ENCODE assay signal across 21 cellular contexts in genomic region chr13:101140087-101140770, GRCh38.
A peak's percentile ranks its signal among the peaks of the same experiment; 100 is the strongest.
DNase-seq lines count a peak whose midpoint lies in the region; FAIRE-seq and TF ChIP-seq lines count a peak whose summit lies in the region.
"Had no signal": no experiment of that assay in that cellular context is flagged by ENCODE, and none has a peak within 500 bp of the region (broad histone marks: within the 10 kb centered on the region; RNA-seq: fewer than 3 reads in every experiment).

No MANE protein-coding gene starts in this region.

- DNase-seq in NCI-H187 treated with DMSO at 0.1 percent for 48 hours (lab: John Stamatoyannopoulos, UW) (peak; percentile 39), NCI-H187 (lab: John Stamatoyannopoulos, UW) (no peak), G401 (ENCODE audit: low spot score) (peak; percentile 68), glutamatergic neuron (no peak), small intestine (no peak), OCI-M1 (lab: John Stamatoyannopoulos, UW) (no peak)
- DNase-seq in activated T-cell treated with anti-CD3 and anti-CD28 coated beads, Interleukin-2, amount 50 U/mL, for 24 hours = no peak
- DNase-seq: CD8-positive, alpha-beta memory T cell; EL; H9; Kasumi-1; MM.1S; NCI-H1092 treated with DMSO at 0.1 percent for 48 hours; NCI-H1694 had no signal

- no peaks in the 10 kb centered on the region for H3K27me3 Mint-ChIP-seq in glutamatergic neuron (ENCODE audit: unreplicated experiment)
- H3K27me3 Mint-ChIP-seq in activated T-cell treated with anti-CD3 and anti-CD28 coated beads, Interleukin-2, amount 50 U/mL, for 24 hours = peaks cover 61% of the 10 kb centered on the region

- 80 to 86% (median 85%) methylated on average over 9 of the region's 9 CpGs for WGBS in small intestine, 3 donors

- H3K9ac ChIP-seq in OCI-LY3 (ENCODE audit: low read length) = no peak overlapping the region; the same call in 1 of the 2 replicates
- H3K9ac ChIP-seq: BLaER1 treated with 17β-estradiol and CSF1 and Interleukin-3, amounts not matched to agents 10 nM and 100 nM had no signal

- no peaks in the 10 kb centered on the region for H4K20me1 ChIP-seq in OCI-LY3 (ENCODE audit: insufficient read depth, low read length)
- H4K20me1 ChIP-seq: BLaER1 treated with 17β-estradiol and CSF1 and Interleukin-3, amounts not matched to agents 10 nM and 100 nM had no signal

- H3K4me3 ChIP-seq in OCI-LY3 (ENCODE audit: low read length) = peak overlapping the region; percentile 55
- no peak overlapping the region for H3K4me3 ChIP-seq in small intestine (ENCODE audit: low read depth in 1 of 2, low read length in 2 of 2)
- H3K4me3 ChIP-seq: BLaER1 treated with 17β-estradiol and CSF1 and Interleukin-3, amounts not matched to agents 10 nM and 100 nM; SJSA1 had no signal

- no peak overlapping the region for H2AFZ ChIP-seq in OCI-LY3 (ENCODE audit: low read depth, low read length)

- H3K4me1 ChIP-seq in OCI-LY3 (ENCODE audit: low read length) (peaks cover 30% of the 10 kb centered on the region), small intestine (ENCODE audit: control insufficient read depth in 2 of 2, insufficient read depth in 1 of 2, low read depth in 1 of 2, low read length in 1 of 2) (no peaks in the 10 kb centered on the region)
- H3K4me1 ChIP-seq: SJSA1 had no signal

- TF ChIP-seq CTCF in OCI-LY3 (IDR thresholded peaks at IDR 0.05; ENCODE audit: low read depth, low read length) (no peak), glutamatergic neuron (IDR thresholded peaks at IDR 0.05; ENCODE audit: partially characterized antibody, unreplicated experiment) (no peak)

- no peaks in the 10 kb centered on the region for H3K36me3 ChIP-seq in OCI-LY3 (replicated peaks; ENCODE audit: low read depth, low read length)
- H3K36me3 ChIP-seq in small intestine (ENCODE audit: control insufficient read depth in 2 of 2, insufficient read depth in 2 of 2, low read length in 2 of 2) = no peaks in the 10 kb centered on the region
- H3K36me3 ChIP-seq: BLaER1 treated with 17β-estradiol and CSF1 and Interleukin-3, amounts not matched to agents 10 nM and 100 nM; SJSA1 had no signal

- in situ Hi-C loops in G401 (cut with HindIII; ENCODE audit: low sequenced_read_pairs) = no loop called here

- peak overlapping the region; percentile 83 for H3K4me2 ChIP-seq in OCI-LY3 (ENCODE audit: low read length)

- no peak for FAIRE-seq in small intestine (lab: Jason Lieb, UNC)
- FAIRE-seq: A204.1, D721Med had no signal

- H3K9me3 ChIP-seq in OCI-LY3 (ENCODE audit: insufficient read depth, low read length) (no peaks in the 10 kb centered on the region), small intestine (ENCODE audit: control insufficient read depth, low read depth) (no peaks in the 10 kb centered on the region)
- H3K9me3 ChIP-seq: SJSA1 had no signal

- H3K27ac Mint-ChIP-seq in glutamatergic neuron (ENCODE audit: unreplicated experiment) = peak overlapping the region; percentile 59
- no peak overlapping the region for H3K27ac Mint-ChIP-seq in activated T-cell treated with anti-CD3 and anti-CD28 coated beads, Interleukin-2, amount 50 U/mL, for 24 hours
- H3K27ac Mint-ChIP-seq: CD8-positive, alpha-beta memory T cell; H9; IgD-negative memory B cell had no signal

- H3K9me3 Mint-ChIP-seq in glutamatergic neuron (ENCODE audit: unreplicated experiment) = peaks cover 2% of the 10 kb centered on the region
- H3K9me3 Mint-ChIP-seq in activated T-cell treated with anti-CD3 and anti-CD28 coated beads, Interleukin-2, amount 50 U/mL, for 24 hours = no peaks in the 10 kb centered on the region
- H3K9me3 Mint-ChIP-seq: IgD-negative memory B cell had no signal

- no peak overlapping the region for H3K4me3 Mint-ChIP-seq in glutamatergic neuron (ENCODE audit: unreplicated experiment)
- no peak overlapping the region for H3K4me3 Mint-ChIP-seq in activated T-cell treated with anti-CD3 and anti-CD28 coated beads, Interleukin-2, amount 50 U/mL, for 24 hours
- H3K4me3 Mint-ChIP-seq: CD8-positive, alpha-beta memory T cell; H9; IgD-negative memory B cell had no signal

- no peaks in the 10 kb centered on the region for H3K79me2 ChIP-seq in OCI-LY3 (ENCODE audit: low read length)

- H3K27ac ChIP-seq in OCI-LY3 (ENCODE audit: low read length) = peak overlapping the region; percentile 18; the same call in 1 of the 2 replicates
- H3K27ac ChIP-seq in small intestine (ENCODE audit: low read depth in 1 of 2, low read length in 1 of 2) = no peak overlapping the region
- H3K27ac ChIP-seq: BLaER1 treated with 17β-estradiol and CSF1 and Interleukin-3, amounts not matched to agents 10 nM and 100 nM; RWPE1; SJSA1 had no signal

- H3K27me3 ChIP-seq in OCI-LY3 (ENCODE audit: low read depth, low read length) (peaks cover 24% of the 10 kb centered on the region), small intestine (ENCODE audit: control insufficient read depth in 2 of 2, insufficient read depth in 2 of 2, low read length in 2 of 2) (peaks cover 0 to 4% of the 10 kb centered on the region in 2 donors)
- H3K27me3 ChIP-seq: BLaER1 treated with 17β-estradiol and CSF1 and Interleukin-3, amounts not matched to agents 10 nM and 100 nM; SJSA1 had no signal

- peaks cover 29% of the 10 kb centered on the region for H3K4me1 Mint-ChIP-seq in glutamatergic neuron (ENCODE audit: low read depth, unreplicated experiment)
- no peaks in the 10 kb centered on the region for H3K4me1 Mint-ChIP-seq in activated T-cell treated with anti-CD3 and anti-CD28 coated beads, Interleukin-2, amount 50 U/mL, for 24 hours (ENCODE audit: low read depth)
- H3K4me1 Mint-ChIP-seq: CD8-positive, alpha-beta memory T cell; IgD-negative memory B cell had no signal

- H3K36me3 Mint-ChIP-seq in glutamatergic neuron (ENCODE audit: unreplicated experiment) = no peaks in the 10 kb centered on the region
- no peaks in the 10 kb centered on the region for H3K36me3 Mint-ChIP-seq in activated T-cell treated with anti-CD3 and anti-CD28 coated beads, Interleukin-2, amount 50 U/mL, for 24 hours (ENCODE audit: low read depth)
- H3K36me3 Mint-ChIP-seq: CD8-positive, alpha-beta memory T cell; IgD-negative memory B cell had no signal

Comparison
In these comparisons a context has a peak if more than half of its experiments do, and no peak if none do; other contexts are left out.
1. DNase-seq: peak in NCI-H187 treated with DMSO at 0.1 percent for 48 hours (single experiment) and G401 (single experiment); none in NCI-H187 (0 of 2), glutamatergic neuron (single experiment), small intestine (single experiment), activated T-cell treated with anti-CD3 and anti-CD28 coated beads, Interleukin-2, amount 50 U/mL, for 24 hours (single experiment) and OCI-M1 (single experiment).